Comparison of ENCODE assay signal across 8 cellular contexts in genomic region chr15:85289677-85290365, GRCh38.
DNase-seq lines count a peak whose midpoint lies in the region; ATAC-seq and TF ChIP-seq lines count a peak whose summit lies in the region.

No MANE protein-coding gene starts in this region.

- H3K36me3 ChIP-seq in heart left ventricle = no peaks in the 10 kb centered on the region
- no peaks in the 10 kb centered on the region for H3K36me3 ChIP-seq in smooth muscle cell (ENCODE audit: low read depth)

- H3K4me2 ChIP-seq in smooth muscle cell = no peak overlapping the region

- DNase-seq in natural killer cell (no peak), NCI-H1092 (lab: John Stamatoyannopoulos, UW) (peak; percentile 31), heart left ventricle (peak in 4 of 5 donors; percentile 44 to 73 (median 60)), smooth muscle cell (lab: John Stamatoyannopoulos, UW; ENCODE audit: unreplicated experiment) (no peak), KG1 (lab: John Stamatoyannopoulos, UW) (no peak)
- DNase-seq in natural killer cell treated with Interleukin-12 subunit alpha and Interleukin-12 subunit beta and Interleukin-15 and Interleukin-18, amount 100 ng/mL, for 72 hours (ENCODE audit: low spot score) = no peak
- peak; percentile 24 for DNase-seq in activated CD4-positive, alpha-beta memory T cell treated with anti-CD3 and anti-CD28 coated beads for 36 hours

- no peaks in the 10 kb centered on the region for H3F3A ChIP-seq in smooth muscle cell (ENCODE audit: low read depth)

- no peak for TF ChIP-seq POLR2A in heart left ventricle (IDR thresholded peaks at IDR 0.05)

- 14 to 17% (median 16%) methylated on average over 5 to 6 of the region's 6 CpGs for WGBS in heart left ventricle, 4 donors
- WGBS in smooth muscle cell (ENCODE audit: low lambda C conversion rate) = 35% methylated on average over 6 of the region's 6 CpGs

- H3K4me1 Mint-ChIP-seq in natural killer cell = no peaks in the 10 kb centered on the region
- H3K4me1 Mint-ChIP-seq in natural killer cell treated with Interleukin-12 subunit alpha and Interleukin-12 subunit beta and Interleukin-15 and Interleukin-18, amount 100 ng/mL, for 72 hours (ENCODE audit: low read depth in 2 of 2) = no peaks in the 10 kb centered on the region
- no peaks in the 10 kb centered on the region for H3K4me1 Mint-ChIP-seq in activated CD4-positive, alpha-beta memory T cell treated with anti-CD3 and anti-CD28 coated beads for 36 hours (ENCODE audit: low read depth)

- no peak overlapping the region for H3K4me3 Mint-ChIP-seq in natural killer cell
- no peak overlapping the region for H3K4me3 Mint-ChIP-seq in natural killer cell treated with Interleukin-12 subunit alpha and Interleukin-12 subunit beta and Interleukin-15 and Interleukin-18, amount 100 ng/mL, for 72 hours
- no peak overlapping the region for H3K4me3 Mint-ChIP-seq in activated CD4-positive, alpha-beta memory T cell treated with anti-CD3 and anti-CD28 coated beads for 36 hours

- H3K9ac ChIP-seq in smooth muscle cell (ENCODE audit: low read depth) = no peak overlapping the region

- H3K79me2 ChIP-seq in smooth muscle cell (ENCODE audit: low read depth) = no peaks in the 10 kb centered on the region

- no peaks in the 10 kb centered on the region for H3K9me3 ChIP-seq in heart left ventricle
- no peaks in the 10 kb centered on the region for H3K9me3 ChIP-seq in smooth muscle cell (replicated peaks; ENCODE audit: low read depth)

- H3K27me3 ChIP-seq in heart left ventricle (no peaks in the 10 kb centered on the region), smooth muscle cell (ENCODE audit: low read depth) (peaks cover 13% of the 10 kb centered on the region)

- no peak overlapping the region for H2AFZ ChIP-seq in smooth muscle cell (ENCODE audit: low read depth)

- H3K27ac Mint-ChIP-seq in natural killer cell = no peak overlapping the region
- no peak overlapping the region for H3K27ac Mint-ChIP-seq in natural killer cell treated with Interleukin-12 subunit alpha and Interleukin-12 subunit beta and Interleukin-15 and Interleukin-18, amount 100 ng/mL, for 72 hours
- H3K27ac Mint-ChIP-seq in activated CD4-positive, alpha-beta memory T cell treated with anti-CD3 and anti-CD28 coated beads for 36 hours = no peak overlapping the region

- H3K4me3 ChIP-seq in heart left ventricle (no peak overlapping the region), smooth muscle cell (no peak overlapping the region)

- no peaks in the 10 kb centered on the region for H4K20me1 ChIP-seq in smooth muscle cell (ENCODE audit: low read depth)

- H3K36me3 Mint-ChIP-seq in natural killer cell = no peaks in the 10 kb centered on the region
- no peaks in the 10 kb centered on the region for H3K36me3 Mint-ChIP-seq in natural killer cell treated with Interleukin-12 subunit alpha and Interleukin-12 subunit beta and Interleukin-15 and Interleukin-18, amount 100 ng/mL, for 72 hours
- no peaks in the 10 kb centered on the region for H3K36me3 Mint-ChIP-seq in activated CD4-positive, alpha-beta memory T cell treated with anti-CD3 and anti-CD28 coated beads for 36 hours

- peaks cover 0 to 6% (median 0%) of the 10 kb centered on the region in 12 donors for H3K4me1 ChIP-seq in heart left ventricle
- H3K4me1 ChIP-seq in smooth muscle cell (ENCODE audit: low read depth) = no peaks in the 10 kb centered on the region

- H3K27ac ChIP-seq in heart left ventricle (no peak overlapping the region), smooth muscle cell (ENCODE audit: low read depth) (no peak overlapping the region)

- H3K27me3 Mint-ChIP-seq in natural killer cell (ENCODE audit: low read depth in 2 of 2) = peaks cover 9 to 23% of the 10 kb centered on the region in 2 donors
- H3K27me3 Mint-ChIP-seq in natural killer cell treated with Interleukin-12 subunit alpha and Interleukin-12 subunit beta and Interleukin-15 and Interleukin-18, amount 100 ng/mL, for 72 hours = peaks cover 20 to 21% of the 10 kb centered on the region in 2 donors
- peaks cover 3% of the 10 kb centered on the region for H3K27me3 Mint-ChIP-seq in activated CD4-positive, alpha-beta memory T cell treated with anti-CD3 and anti-CD28 coated beads for 36 hours

- CTCF ChIA-PET in activated CD4-positive, alpha-beta memory T cell treated with anti-CD3 and anti-CD28 coated beads for 36 hours (lab: Charles Lee) = interaction anchor here (0.8 to 1.4 kb wide), 10 partner anchors 9 to 125 kb away, joined by 3 to 6 read pairs (median 4); no protein-coding TSS in a partner anchor

- no peaks in the 10 kb centered on the region for H3K9me3 Mint-ChIP-seq in natural killer cell
- H3K9me3 Mint-ChIP-seq in natural killer cell treated with Interleukin-12 subunit alpha and Interleukin-12 subunit beta and Interleukin-15 and Interleukin-18, amount 100 ng/mL, for 72 hours = no peaks in the 10 kb centered on the region
- H3K9me3 Mint-ChIP-seq in activated CD4-positive, alpha-beta memory T cell treated with anti-CD3 and anti-CD28 coated beads for 36 hours = no peaks in the 10 kb centered on the region

- POLR2A ChIA-PET in activated CD4-positive, alpha-beta memory T cell treated with anti-CD3 and anti-CD28 coated beads for 36 hours (lab: Charles Lee) = interaction anchor here (0.5 kb wide), 1 partner anchor 114 kb away, joined by 4 read pairs; no protein-coding TSS in a partner anchor

- peak; percentile 42 for TF ChIP-seq CTCF in natural killer cell (IDR thresholded peaks at IDR 0.05)
- peak; percentile 29 to 67 (median 52) for TF ChIP-seq CTCF in heart left ventricle (IDR thresholded peaks at IDR 0.05)
- TF ChIP-seq CTCF in smooth muscle cell (IDR thresholded peaks at IDR 0.05; ENCODE audit: borderline replicate concordance, insufficient read depth, poor library complexity, severe bottlenecking) = peak; percentile 44

- ATAC-seq in natural killer cell (peak in 1 of 3 donors; percentile 46), heart left ventricle (peak; percentile 60 to 87 (median 85)), GM18867 (IDR thresholded peaks at IDR 0.05; ENCODE audit: unreplicated experiment) (no peak)
- ATAC-seq in natural killer cell treated with Interleukin-12 subunit alpha and Interleukin-12 subunit beta and Interleukin-15 and Interleukin-18, amount 100 ng/mL, for 72 hours = no peak

- intact Hi-C loops in natural killer cell (cut with micrococcal nuclease) = no loop called here
- intact Hi-C loops in activated CD4-positive, alpha-beta memory T cell treated with anti-CD3 and anti-CD28 coated beads for 36 hours (cut with micrococcal nuclease) = loop anchor here (10.0 kb wide), 1 partner anchor 545 kb away; no protein-coding TSS in a partner anchor
- intact Hi-C loops in heart left ventricle (cut with DNase I) = loop anchor here in 4 of 10 donors (10.0 kb wide), 3 partner anchors 125 to 555 kb away; no protein-coding TSS in a partner anchor

Comparison
In these comparisons a context has a peak if more than half of its experiments do, and no peak if none do; other contexts are left out.
1. ATAC-seq: peak in heart left ventricle (4 of 4); none in natural killer cell treated with Interleukin-12 subunit alpha and Interleukin-12 subunit beta and Interleukin-15 and Interleukin-18, amount 100 ng/mL, for 72 hours (0 of 2) and GM18867 (single experiment).
2. DNase-seq: peak in NCI-H1092 (single experiment), activated CD4-positive, alpha-beta memory T cell treated with anti-CD3 and anti-CD28 coated beads for 36 hours (single experiment) and heart left ventricle (4 of 5); none in natural killer cell (single experiment), natural killer cell treated with Interleukin-12 subunit alpha and Interleukin-12 subunit beta and Interleukin-15 and Interleukin-18, amount 100 ng/mL, for 72 hours (single experiment), smooth muscle cell (single experiment) and KG1 (single experiment).
3. Peak in every context shown above with its lines, with median percentiles within 50 percentile points of each other: CTCF ChIP-seq.